ENCODE assay signal across 15 cellular contexts in the genomic region with DNA sequence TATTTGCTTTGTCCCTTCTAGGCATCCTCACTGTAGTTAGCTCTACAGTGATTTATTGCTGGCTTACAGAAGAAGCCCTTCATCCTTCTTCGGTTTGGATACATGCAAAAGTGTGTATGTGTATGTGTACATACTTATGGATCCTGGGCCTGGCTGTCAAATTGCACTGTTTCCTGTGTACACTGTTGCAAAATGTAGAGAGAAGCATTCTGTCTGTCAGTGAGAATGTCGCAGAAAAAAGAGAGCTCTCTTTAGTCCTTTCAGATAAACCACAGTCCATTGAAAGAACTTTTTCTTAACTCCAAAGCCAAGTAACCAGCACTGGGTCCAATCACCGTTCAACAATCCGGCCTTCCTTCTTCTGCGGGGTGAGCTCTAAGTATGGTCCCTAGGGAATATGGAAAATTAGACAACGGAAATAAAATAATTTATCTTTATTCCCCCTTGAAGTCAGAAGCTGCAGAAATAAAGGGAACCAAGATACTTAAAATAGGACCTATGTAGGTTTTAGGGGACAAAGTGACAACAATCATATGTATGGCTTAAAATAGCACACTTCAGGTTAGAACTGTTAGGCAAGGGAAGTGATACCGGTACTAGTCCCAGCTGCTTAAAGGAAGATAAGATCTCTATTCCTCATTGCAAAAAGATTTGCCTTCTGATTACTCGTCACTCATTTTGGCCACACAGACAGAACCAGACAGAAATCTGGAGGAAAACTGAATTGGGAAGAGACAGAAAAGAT.
DNase-seq lines count a peak whose midpoint lies in the region; ATAC-seq and TF ChIP-seq lines count a peak whose summit lies in the region.
"Had no signal": no experiment of that assay in that cellular context is flagged by ENCODE, and none has a peak within 500 bp of the region (broad histone marks: within the 10 kb centered on the region; RNA-seq: fewer than 3 reads in every experiment).

No MANE protein-coding gene starts in this region.

- H3K27me3 Mint-ChIP-seq in memory B cell = no peaks in the 10 kb centered on the region
- H3K27me3 Mint-ChIP-seq in activated naive CD8-positive, alpha-beta T cell treated with anti-CD3 and anti-CD28 coated beads for 36 hours = no peaks in the 10 kb centered on the region
- H3K27me3 Mint-ChIP-seq: activated CD8-positive, alpha-beta memory T cell treated with anti-CD3 and anti-CD28 coated beads, Interleukin-2, amount 10 ng/mL, durations not matched to agents 7 days and 5 days had no signal

- DNase-seq in GM13977 (ENCODE audit: low spot score) (peak; percentile 32), Kasumi-1 (lab: John Stamatoyannopoulos, UW) (peak; percentile 10), memory B cell (ENCODE audit: low spot score in 2 of 2) (no peak)
- DNase-seq in activated naive CD8-positive, alpha-beta T cell treated with anti-CD3 and anti-CD28 coated beads for 36 hours = no peak
- DNase-seq: activated CD8-positive, alpha-beta memory T cell treated with anti-CD3 and anti-CD28 coated beads, Interleukin-2, amount 10 ng/mL, durations not matched to agents 7 days and 5 days; effector memory CD4-positive, alpha-beta T cell; foreskin keratinocyte; right lobe of liver; stimulated activated CD4-positive, alpha-beta T cell treated with anti-CD3 and anti-CD28 coated beads, Interleukin-4, amount 100 ng/mL, for 1 hour; upper lobe of left lung had no signal

- peak overlapping the region; percentile 63 for H3K27ac Mint-ChIP-seq in memory B cell
- no peak overlapping the region for H3K27ac Mint-ChIP-seq in activated naive CD8-positive, alpha-beta T cell treated with anti-CD3 and anti-CD28 coated beads for 36 hours
- H3K27ac Mint-ChIP-seq: activated CD8-positive, alpha-beta memory T cell treated with anti-CD3 and anti-CD28 coated beads, Interleukin-2, amount 10 ng/mL, durations not matched to agents 7 days and 5 days; WTC11 had no signal

- H3K36me3 Mint-ChIP-seq in memory B cell = peaks cover 5% of the 10 kb centered on the region
- no peaks in the 10 kb centered on the region for H3K36me3 Mint-ChIP-seq in activated naive CD8-positive, alpha-beta T cell treated with anti-CD3 and anti-CD28 coated beads for 36 hours

- no peaks in the 10 kb centered on the region for H3K9me3 Mint-ChIP-seq in memory B cell
- peaks cover 5% of the 10 kb centered on the region for H3K9me3 Mint-ChIP-seq in activated naive CD8-positive, alpha-beta T cell treated with anti-CD3 and anti-CD28 coated beads for 36 hours

- H3K4me1 Mint-ChIP-seq in memory B cell = peaks cover 23% of the 10 kb centered on the region
- peaks cover 11% of the 10 kb centered on the region for H3K4me1 Mint-ChIP-seq in activated naive CD8-positive, alpha-beta T cell treated with anti-CD3 and anti-CD28 coated beads for 36 hours
- H3K4me1 Mint-ChIP-seq: activated CD8-positive, alpha-beta memory T cell treated with anti-CD3 and anti-CD28 coated beads, Interleukin-2, amount 10 ng/mL, durations not matched to agents 7 days and 5 days; WTC11 had no signal

- in situ Hi-C loops in GM13977 (cut with MboI; ENCODE audit: low pct_unique_long_range_greater_than_20kb, low sequenced_read_pairs, unreplicated experiment) = loop anchor here (25.0 kb wide), 2 partner anchors 1013 to 1163 kb away; a partner anchor contains a TSS

- peak; percentile 85 for ATAC-seq in GM21786 (IDR thresholded peaks at IDR 0.05; ENCODE audit: unreplicated experiment)
- peak; percentile 97 for ATAC-seq in memory B cell (ENCODE audit: low read depth)
- no peak for ATAC-seq in HG02840 (IDR thresholded peaks at IDR 0.05; ENCODE audit: low FRiP score, unreplicated experiment)
- no peak for ATAC-seq in GM19397 (IDR thresholded peaks at IDR 0.05; ENCODE audit: unreplicated experiment)
- ATAC-seq in GM18873 (IDR thresholded peaks at IDR 0.05; ENCODE audit: low FRiP score, unreplicated experiment) = no peak
- ATAC-seq: activated CD8-positive, alpha-beta memory T cell treated with anti-CD3 and anti-CD28 coated beads, Interleukin-2, amount 10 ng/mL, durations not matched to agents 7 days and 5 days; foreskin keratinocyte; right lobe of liver; WTC11 had no signal

- peak overlapping the region; percentile 43 for H3K4me3 Mint-ChIP-seq in memory B cell
- no peak overlapping the region for H3K4me3 Mint-ChIP-seq in activated naive CD8-positive, alpha-beta T cell treated with anti-CD3 and anti-CD28 coated beads for 36 hours
- H3K4me3 Mint-ChIP-seq: activated CD8-positive, alpha-beta memory T cell treated with anti-CD3 and anti-CD28 coated beads, Interleukin-2, amount 10 ng/mL, durations not matched to agents 7 days and 5 days; WTC11 had no signal

- no peak for TF ChIP-seq CTCF in GM13977 (IDR thresholded peaks at IDR 0.05; ENCODE audit: extremely low read depth, insufficient read depth, missing control alignments)

Comparison
In these comparisons a context has a peak if more than half of its experiments do, and no peak if none do; other contexts are left out.
1. DNase-seq: peak in GM13977 (single experiment) and Kasumi-1 (2 of 2); none in memory B cell (0 of 2) and activated naive CD8-positive, alpha-beta T cell treated with anti-CD3 and anti-CD28 coated beads for 36 hours (single experiment).
2. ATAC-seq: peak in GM21786 (single experiment) and memory B cell (single experiment); none in HG02840 (single experiment), GM19397 (single experiment) and GM18873 (single experiment).